In genomic region chr3:28645149-28645548, GRCh38 we compare ENCODE assay signal across 21 cellular contexts.
"Had no signal": no experiment of that assay in that cellular context is flagged by ENCODE, and none has a peak within 500 bp of the region (broad histone marks: within the 10 kb centered on the region; RNA-seq: fewer than 3 reads in every experiment).

No MANE protein-coding gene starts in this region.

- FAIRE-seq: endometrium had no signal

- DNase-seq: activated CD4-positive, alpha-beta memory T cell treated with anti-CD3 and anti-CD28 coated beads for 36 hours; activated CD4-positive, alpha-beta T cell treated with anti-CD3 and anti-CD28 coated beads, Interleukin-2, amount 10 ng/mL, durations not matched to agents 24 days and 14 days; activated CD4-positive, CD25-positive, alpha-beta regulatory T cell treated with anti-CD3 and anti-CD28 coated beads, Interleukin-2, amount 50 U/mL, for 72 hours; activated CD8-positive, alpha-beta memory T cell treated with anti-CD3 and anti-CD28 coated beads, Interleukin-2, amount 50 U/mL, for 48 hours; activated gamma-delta T cell; activated naive CD4-positive, alpha-beta T cell treated with anti-CD3 and anti-CD28 coated beads, Interleukin-2, amount 50 U/mL, for 16 hours; activated T-cell treated with anti-CD3 and anti-CD28 coated beads, Interleukin-2, amount 50 U/mL, for 24 hours; cerebellar nuclear complex; colonic mucosa; effector CD8-positive, alpha-beta T cell; gastrocnemius medialis; glutamatergic neuron; islet precursor cell; left ventricle myocardium inferior; right lobe of liver; stimulated activated CD4-positive, alpha-beta T cell treated with anti-CD3 and anti-CD28 coated beads, Interleukin-12 subunit alpha, Interleukin-12 subunit beta, amount 100 ng/mL, for 4 hours; stimulated activated CD4-positive, alpha-beta T cell treated with anti-CD3 and anti-CD28 coated beads, Interleukin-4, amount 100 ng/mL, for 1 hour; stimulated activated naive CD8-positive, alpha-beta T cell treated with anti-CD3 and anti-CD28 coated beads, Interleukin-15, amount 100 ng/mL, for 72 hours; substantia nigra; T-helper 1 cell had no signal
